17 cellular contexts compared by ENCODE assay signal in genomic region chr1:178388398-178389161, GRCh38.
A peak's percentile ranks its signal among the peaks of the same experiment; 100 is the strongest.
DNase-seq lines count a peak whose midpoint lies in the region; TF ChIP-seq lines count a peak whose summit lies in the region.
"Had no signal": no experiment of that assay in that cellular context is flagged by ENCODE, and none has a peak within 500 bp of the region (broad histone marks: within the 10 kb centered on the region; RNA-seq: fewer than 3 reads in every experiment).

No MANE protein-coding gene starts in this region.

- intact Hi-C loops in cardiac septum (cut with DNase I), result loop anchor here (5.0 kb wide), 1 partner anchor 76 kb away; no protein-coding TSS in a partner anchor

- in situ Hi-C loops in brain microvascular endothelial cell (cut with HindIII; ENCODE audit: low pct_ligation_motif_present, low sequenced_read_pairs), result no loop called here

- no peaks in the 10 kb centered on the region for H3K27me3 ChIP-seq in cardiac muscle cell
- H3K27me3 ChIP-seq in brain microvascular endothelial cell (replicated peaks), result no peaks in the 10 kb centered on the region
- H3K27me3 ChIP-seq: heart left ventricle, tibial artery had no signal

- DNase-seq in cardiac muscle cell (ENCODE audit: low read depth in 1 of 2, low spot score in 1 of 2) (peak; percentile 39 to 74), cardiac septum (ENCODE audit: low spot score) (no peak), brain microvascular endothelial cell (peak; percentile 53), left kidney (ENCODE audit: low read depth, low spot score) (peak; percentile 27), stromal cell of bone marrow (ENCODE audit: low read depth) (peak; percentile 25), SW 1271 (lab: John Stamatoyannopoulos, UW) (no peak), cerebellum (ENCODE audit: low spot score) (no peak), NCI-H1436 (lab: John Stamatoyannopoulos, UW) (no peak)
- DNase-seq: activated T-cell treated with anti-CD3 and anti-CD28 coated beads, Interleukin-2, amount 50 U/mL, for 4 hours; amygdala; effector memory CD4-positive, alpha-beta T cell; heart left ventricle; left colon; NCI-H1105 treated with DMSO at 0.1 percent for 48 hours; NCI-H446 treated with DMSO at 0.1 percent for 48 hours; PC-3; tibial artery had no signal

- peaks cover 17% of the 10 kb centered on the region for H3K4me1 ChIP-seq in cardiac muscle cell (ENCODE audit: low read depth)

- no peaks in the 10 kb centered on the region for H3K36me3 ChIP-seq in cardiac muscle cell
- no peaks in the 10 kb centered on the region for H3K36me3 ChIP-seq in brain microvascular endothelial cell (replicated peaks)
- H3K36me3 ChIP-seq: tibial artery had no signal

- H3K27ac ChIP-seq in cardiac muscle cell (peak overlapping the region; percentile 75), brain microvascular endothelial cell (peak overlapping the region; percentile 42)
- H3K27ac ChIP-seq: heart left ventricle, tibial artery had no signal

- no peaks in the 10 kb centered on the region for H3K9me3 ChIP-seq in cardiac muscle cell (ENCODE audit: low read depth)
- H3K9me3 ChIP-seq: heart left ventricle, tibial artery had no signal

- TF ChIP-seq CTCF in cardiac muscle cell (IDR thresholded peaks at IDR 0.05; ENCODE audit: low read depth, low read length), result no peak
- TF ChIP-seq CTCF in brain microvascular endothelial cell (IDR thresholded peaks at IDR 0.05; ENCODE audit: low read depth, low read length, missing control alignments), result no peak

- H3K4me3 ChIP-seq in cardiac muscle cell, result peak overlapping the region; percentile 4
- no peak overlapping the region for H3K4me3 ChIP-seq in brain microvascular endothelial cell (ENCODE audit: low read depth, low read length)
- H3K4me3 ChIP-seq: tibial artery had no signal

Comparison
In these comparisons a context has a peak if more than half of its experiments do, and no peak if none do; other contexts are left out.
1. DNase-seq: peak in cardiac muscle cell (2 of 2), brain microvascular endothelial cell (single experiment), left kidney (single experiment) and stromal cell of bone marrow (single experiment); none in cardiac septum (single experiment), SW 1271 (0 of 2), cerebellum (single experiment) and NCI-H1436 (single experiment).